ENCODE assay signal across 1 cellular context in the genomic region with DNA sequence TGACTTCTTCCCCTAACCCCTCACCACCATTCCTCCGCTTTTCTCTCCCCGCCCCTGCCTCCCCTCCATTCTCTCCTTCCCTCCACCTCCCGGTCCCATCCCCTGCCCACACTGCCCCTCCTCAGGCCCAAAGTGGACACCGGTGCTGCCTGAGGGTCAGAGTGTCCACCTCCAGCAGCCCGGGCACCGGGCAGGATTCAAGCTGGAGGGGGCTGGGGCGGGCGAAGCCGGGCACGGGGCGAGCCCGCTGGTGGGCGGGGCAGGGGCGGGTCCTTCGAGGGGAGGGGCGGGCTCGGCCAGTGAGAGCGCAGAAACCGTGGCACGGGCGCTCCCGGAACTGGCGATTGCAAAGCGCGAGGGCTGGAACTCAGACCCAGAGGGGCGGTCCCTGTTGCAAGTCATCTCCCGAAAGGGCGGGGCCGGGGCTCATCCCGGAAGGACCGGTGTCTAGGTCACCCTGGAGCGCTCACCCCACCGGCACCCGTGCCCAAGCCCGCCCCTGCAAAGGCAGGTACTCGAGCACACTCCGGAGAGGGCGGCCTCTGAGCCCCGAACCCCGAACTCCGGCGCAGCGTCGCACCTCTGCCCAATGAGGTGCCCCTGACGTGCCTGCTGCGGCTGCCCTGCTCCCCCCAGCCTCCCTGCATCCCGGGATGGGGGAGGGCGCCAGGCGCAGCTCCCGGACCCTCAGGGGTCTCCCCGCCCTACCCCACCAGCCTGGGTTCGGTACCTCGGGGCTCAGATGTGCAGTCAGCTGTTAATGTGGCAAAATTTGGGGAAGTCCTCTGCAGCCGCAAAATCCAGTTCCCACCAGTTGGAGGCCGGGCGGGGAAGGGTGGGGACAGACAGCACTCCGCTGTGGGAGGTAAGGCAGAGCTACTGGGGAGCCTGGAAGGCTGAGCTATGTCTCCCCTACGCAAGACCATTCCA.
TF ChIP-seq lines count a peak whose summit lies in the region.

No MANE protein-coding gene starts in this region.

TF ChIP-seq in SK-N-SH treated with all-trans-retinoic acid at 6 μM for 48 hours, 23 proteins besides CTCF, POLR2A, EP300 and RAD21 (continued from another document):
- TF ChIP-seq, protein P1, sequence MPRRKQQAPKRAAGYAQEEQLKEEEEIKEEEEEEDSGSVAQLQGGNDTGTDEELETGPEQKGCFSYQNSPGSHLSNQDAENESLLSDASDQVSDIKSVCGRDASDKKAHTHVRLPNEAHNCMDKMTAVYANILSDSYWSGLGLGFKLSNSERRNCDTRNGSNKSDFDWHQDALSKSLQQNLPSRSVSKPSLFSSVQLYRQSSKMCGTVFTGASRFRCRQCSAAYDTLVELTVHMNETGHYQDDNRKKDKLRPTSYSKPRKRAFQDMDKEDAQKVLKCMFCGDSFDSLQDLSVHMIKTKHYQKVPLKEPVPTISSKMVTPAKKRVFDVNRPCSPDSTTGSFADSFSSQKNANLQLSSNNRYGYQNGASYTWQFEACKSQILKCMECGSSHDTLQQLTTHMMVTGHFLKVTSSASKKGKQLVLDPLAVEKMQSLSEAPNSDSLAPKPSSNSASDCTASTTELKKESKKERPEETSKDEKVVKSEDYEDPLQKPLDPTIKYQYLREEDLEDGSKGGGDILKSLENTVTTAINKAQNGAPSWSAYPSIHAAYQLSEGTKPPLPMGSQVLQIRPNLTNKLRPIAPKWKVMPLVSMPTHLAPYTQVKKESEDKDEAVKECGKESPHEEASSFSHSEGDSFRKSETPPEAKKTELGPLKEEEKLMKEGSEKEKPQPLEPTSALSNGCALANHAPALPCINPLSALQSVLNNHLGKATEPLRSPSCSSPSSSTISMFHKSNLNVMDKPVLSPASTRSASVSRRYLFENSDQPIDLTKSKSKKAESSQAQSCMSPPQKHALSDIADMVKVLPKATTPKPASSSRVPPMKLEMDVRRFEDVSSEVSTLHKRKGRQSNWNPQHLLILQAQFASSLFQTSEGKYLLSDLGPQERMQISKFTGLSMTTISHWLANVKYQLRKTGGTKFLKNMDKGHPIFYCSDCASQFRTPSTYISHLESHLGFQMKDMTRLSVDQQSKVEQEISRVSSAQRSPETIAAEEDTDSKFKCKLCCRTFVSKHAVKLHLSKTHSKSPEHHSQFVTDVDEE (CRISPR knock-in tag; IDR thresholded peaks at IDR 0.05) = no peak
- TF ChIP-seq PPARA (CRISPR knock-in tag; IDR thresholded peaks at IDR 0.05; ENCODE audit: borderline replicate concordance) = no peak
- no peak for TF ChIP-seq TCF4 (CRISPR knock-in tag; IDR thresholded peaks at IDR 0.05; ENCODE audit: borderline replicate concordance)
- TF ChIP-seq, protein P2, sequence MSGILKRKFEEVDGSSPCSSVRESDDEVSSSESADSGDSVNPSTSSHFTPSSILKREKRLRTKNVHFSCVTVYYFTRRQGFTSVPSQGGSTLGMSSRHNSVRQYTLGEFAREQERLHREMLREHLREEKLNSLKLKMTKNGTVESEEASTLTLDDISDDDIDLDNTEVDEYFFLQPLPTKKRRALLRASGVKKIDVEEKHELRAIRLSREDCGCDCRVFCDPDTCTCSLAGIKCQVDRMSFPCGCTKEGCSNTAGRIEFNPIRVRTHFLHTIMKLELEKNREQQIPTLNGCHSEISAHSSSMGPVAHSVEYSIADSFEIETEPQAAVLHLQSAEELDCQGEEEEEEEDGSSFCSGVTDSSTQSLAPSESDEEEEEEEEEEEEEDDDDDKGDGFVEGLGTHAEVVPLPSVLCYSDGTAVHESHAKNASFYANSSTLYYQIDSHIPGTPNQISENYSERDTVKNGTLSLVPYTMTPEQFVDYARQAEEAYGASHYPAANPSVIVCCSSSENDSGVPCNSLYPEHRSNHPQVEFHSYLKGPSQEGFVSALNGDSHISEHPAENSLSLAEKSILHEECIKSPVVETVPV (CRISPR knock-in tag; IDR thresholded peaks at IDR 0.05) = no peak
- TF ChIP-seq BACH2 (CRISPR knock-in tag; IDR thresholded peaks at IDR 0.05; ENCODE audit: borderline replicate concordance) = no peak
- no peak for TF ChIP-seq GLIS3 (CRISPR knock-in tag; IDR thresholded peaks at IDR 0.05)
- no peak for TF ChIP-seq ZNF8 (CRISPR knock-in tag; IDR thresholded peaks at IDR 0.05)
- no peak for TF ChIP-seq ZNF70 (CRISPR knock-in tag; IDR thresholded peaks at IDR 0.05)
